ENCODE assay signal across 8 cellular contexts in genomic region chr3:48157950-48158376, GRCh38. TPM values are rescaled to one million over a fixed set of nuclear protein-coding genes. Genes with fewer than 3 reads are reported as not detected.
A peak's percentile ranks its signal among the peaks of the same experiment; 100 is the strongest.
DNase-seq lines count a peak whose midpoint lies in the region; ATAC-seq, FAIRE-seq and TF ChIP-seq lines count a peak whose summit lies in the region.

No MANE protein-coding gene starts in this region.

- no TSS peak for BruUV-seq in HepG2 (replicated peaks; lab: Mats Ljungman, UMichigan)

- H3K36me3 ChIP-seq in HepG2 (replicated peaks in 1 of 2; ENCODE audit: control insufficient read depth in 1 of 2, insufficient read depth in 2 of 2, low read length in 2 of 2): peaks cover 17 to 47% of the 10 kb centered on the region in 2 experiments

- H3K27me3 Mint-ChIP-seq in chondrocyte (ENCODE audit: low read depth): no peaks in the 10 kb centered on the region

- H3K9ac ChIP-seq in HepG2 (ENCODE audit: insufficient read depth, low read depth, low read length): no peak overlapping the region

- H3K9me3 ChIP-seq in HepG2 (ENCODE audit: low read length): no peaks in the 10 kb centered on the region

- H3K9me3 Mint-ChIP-seq in chondrocyte (ENCODE audit: low read depth): no peaks in the 10 kb centered on the region

- no peaks in the 10 kb centered on the region for H3K79me2 ChIP-seq in HepG2 (ENCODE audit: insufficient read depth, low read length)

- peak; percentile 48 for DNase-seq in Ammon's horn (ENCODE audit: low spot score)
- DNase-seq in HT1080 (ENCODE audit: low read depth): peak; percentile 32
- peak; percentile 44 for DNase-seq in UCSD-AML1 (lab: John Stamatoyannopoulos, UW; ENCODE audit: unreplicated experiment)
- DNase-seq in chondrocyte (ENCODE audit: low spot score): no peak
- peak; percentile 47 for DNase-seq in HepG2 (ENCODE audit: low spot score)
- peak; percentile 1 to 11 (median 9) for DNase-seq in stimulated activated CD4-positive, alpha-beta T cell treated with anti-CD3 and anti-CD28 coated beads, TNF-alpha, amount 100 ng/mL, for 4 hours (ENCODE audit: low read depth in 3 of 3)
- DNase-seq in NCI-H510A (lab: John Stamatoyannopoulos, UW): no peak
- DNase-seq in cortex of kidney (lab: John Stamatoyannopoulos, UW): no peak

- no peaks in the 10 kb centered on the region for H3K27me3 ChIP-seq in HepG2 (ENCODE audit: control insufficient read depth in 1 of 2, insufficient read depth in 2 of 2, low read length in 2 of 2)

- peaks cover 4% of the 10 kb centered on the region for H3K36me3 Mint-ChIP-seq in chondrocyte (ENCODE audit: low read depth)

- intact Hi-C loops in HepG2 (cut with micrococcal nuclease; ENCODE audit: unreplicated experiment): loop anchor here (2.0 kb wide), 1 partner anchor 321 kb away; no protein-coding TSS in a partner anchor

- TF ChIP-seq EP300 in HepG2 (IDR thresholded peaks at IDR 0.05; ENCODE audit: low read depth in 2 of 2, low read length in 2 of 2) (no peak), HepG2 (CRISPR knock-in tag; IDR thresholded peaks at IDR 0.05; ENCODE audit: borderline replicate concordance) (no peak)

- H3K4me1 Mint-ChIP-seq in chondrocyte (ENCODE audit: low read depth): peaks cover 6% of the 10 kb centered on the region

- TF ChIP-seq POLR2A in HepG2 (IDR thresholded peaks at IDR 0.05; ENCODE audit: insufficient read depth in 1 of 2, low read depth in 2 of 2, low read length in 2 of 2): no peak

- peak; percentile 64 for ATAC-seq in HepG2

- H3K4me2 ChIP-seq in HepG2 (ENCODE audit: low read depth, low read length): no peak overlapping the region

- H2AFZ ChIP-seq in HepG2 (ENCODE audit: low read length): no peak overlapping the region

- no peaks in the 10 kb centered on the region for H3K4me1 ChIP-seq in HepG2 (ENCODE audit: insufficient read depth, low read length)

- H3K4me3 ChIP-seq in HepG2 (replicated peaks in 1 of 3; ENCODE audit: insufficient read depth in 1 of 3, low read depth in 2 of 3, low read length in 3 of 3): no peak overlapping the region

- CTCF ChIA-PET in HepG2 (lab: Yijun Ruan, JAX; ENCODE audit: low intra/inter-chr PET ratio, low total read pairs): no interaction called here

- TF ChIP-seq CTCF in chondrocyte (IDR thresholded peaks at IDR 0.05): peak; percentile 82
- TF ChIP-seq CTCF in HepG2 (CRISPR knock-in tag; IDR thresholded peaks at IDR 0.05): peak; percentile 69

- peak; percentile 22; the same call in 1 of the 2 replicates for TF ChIP-seq RAD21 in HepG2 (CRISPR knock-in tag; IDR thresholded peaks at IDR 0.05)

- H4K20me1 ChIP-seq in HepG2 (ENCODE audit: insufficient read depth, low read length): no peaks in the 10 kb centered on the region

- no peak for FAIRE-seq in HepG2 (lab: Jason Lieb, UNC)

- POLR2A ChIA-PET in HepG2 (lab: Yijun Ruan, JAX): no interaction called here

- WGBS in HepG2 (ENCODE audit: low lambda C conversion rate): 76% methylated on average over 5 of the region's 5 CpGs

- no peak overlapping the region for H3K27ac Mint-ChIP-seq in chondrocyte (ENCODE audit: unreplicated experiment)

- H3K4me3 Mint-ChIP-seq in chondrocyte (ENCODE audit: unreplicated experiment): no peak overlapping the region

- H3K27ac ChIP-seq in HepG2 (ENCODE audit: extremely low read length, insufficient read depth, low read length): no peak overlapping the region

- in situ Hi-C loops in HepG2 (cut with HindIII; ENCODE audit: extremely low pct_ligation_motif_present, low pct_unique_long_range_greater_than_20kb): loop anchor here (10.0 kb wide), 2 partner anchors 163 to 313 kb away; no protein-coding TSS in a partner anchor

TF ChIP-seq in HepG2, 621 proteins besides CTCF, POLR2A, EP300 and RAD21:
- TF ChIP-seq SMC3 (IDR thresholded peaks at IDR 0.05; ENCODE audit: low read length) (peak; percentile 39; the same call in 1 of the 2 replicates), ZFP91 (CRISPR knock-in tag; IDR thresholded peaks at IDR 0.05; ENCODE audit: borderline replicate concordance) (no peak), STAG1 (CRISPR knock-in tag; IDR thresholded peaks at IDR 0.05) (peak; percentile 71)

RNA-seq across cellular contexts. Expression of gene CDC25A, which starts 30.3 kb away (rescaled TPM):
- total RNA-seq in HT1080 (2014; rRNA removed; shearing (Covaris generic)): 36.5 and 43.4 TPM in 2 replicates
- polyA plus RNA-seq in HT1080 (2015; cell fraction: cytosol; rRNA removed): 15.3 and 15.5 TPM in 2 replicates
- polyA plus RNA-seq in HT1080 (2015; cell fraction: nucleus; rRNA removed): 15.2 and 17.0 TPM in 2 replicates
- total RNA-seq in chondrocyte (2.6 to 7.0 TPM (median 2.7 TPM) in 3 replicates), HepG2 (2016; rRNA removed; fragmentation: Illumina TruSeq; extraction: Trizol) (45.4 and 54.7 TPM in 2 replicates)
- 8.6 and 10.2 TPM in 2 replicates for total RNA-seq in HepG2 (2016; cell fraction: cytosol; rRNA removed; fragmentation: Illumina TruSeq; extraction: Trizol; ENCODE audit: low read depth)
- total RNA-seq in HepG2 (2016; cell fraction: insoluble cytoplasmic fraction; rRNA removed; fragmentation: Illumina TruSeq; extraction: Trizol): 44.2 and 51.4 TPM in 2 replicates
- total RNA-seq in HepG2 (2016; cell fraction: membrane; rRNA removed; fragmentation: Illumina TruSeq; extraction: Trizol): 25.6 and 27.4 TPM in 2 replicates
- 26.0 and 31.5 TPM in 2 replicates for total RNA-seq in HepG2 (2016; cell fraction: nucleus; rRNA removed; fragmentation: Illumina TruSeq; extraction: Trizol)
- 6.1 and 7.9 TPM in 2 replicates for polyA plus RNA-seq in HepG2 (2011; rRNA removed)
- polyA plus RNA-seq in HepG2 (2011; cell fraction: cytosol; rRNA removed): 4.7 and 5.4 TPM in 2 replicates
- polyA plus RNA-seq in HepG2 (2011; cell fraction: nucleus; rRNA removed): 3.8 and 5.4 TPM in 2 replicates
- 5.8 and 9.1 TPM in 2 replicates for polyA plus RNA-seq in HepG2 (2012)
- polyA plus RNA-seq in HepG2 (2016; cell fraction: cytosol; fragmentation: Illumina TruSeq; extraction: Trizol; ENCODE audit: low read depth): 3.9 and 4.0 TPM in 2 replicates
- 40.2 and 42.2 TPM in 2 replicates for polyA plus RNA-seq in HepG2 (2016; cell fraction: insoluble cytoplasmic fraction; fragmentation: Illumina TruSeq; extraction: Trizol; ENCODE audit: low read depth)
- 11.4 and 13.7 TPM in 2 replicates for polyA plus RNA-seq in HepG2 (2016; cell fraction: membrane; fragmentation: Illumina TruSeq; extraction: Trizol; ENCODE audit: low read depth)
- polyA plus RNA-seq in HepG2 (2016; cell fraction: nucleus; fragmentation: Illumina TruSeq; extraction: Trizol; ENCODE audit: insufficient read depth, low read depth): 31.4 and 31.9 TPM in 2 replicates
- polyA minus RNA-seq in HepG2 (2011; rRNA and poly(A)+ RNA removed; ENCODE audit: low replicate concordance): 12.9 and 36.5 TPM in 2 replicates
- polyA minus RNA-seq in HepG2 (2011; cell fraction: cytosol; rRNA and poly(A)+ RNA removed): 7.1 and 11.8 TPM in 2 replicates
- 8.9 and 11.2 TPM in 2 replicates for polyA minus RNA-seq in HepG2 (2011; cell fraction: nucleus; rRNA and poly(A)+ RNA removed)

Comparison
In these comparisons a context has a peak if more than half of its experiments do, and no peak if none do; other contexts are left out.
1. DNase-seq: peak in Ammon's horn (single experiment), HT1080 (single experiment), UCSD-AML1 (single experiment), HepG2 (single experiment) and stimulated activated CD4-positive, alpha-beta T cell treated with anti-CD3 and anti-CD28 coated beads, TNF-alpha, amount 100 ng/mL, for 4 hours (3 of 3); none in chondrocyte (single experiment), NCI-H510A (single experiment) and cortex of kidney (single experiment).